Comparison of ENCODE assay signal across 19 cellular contexts in the genomic region with DNA sequence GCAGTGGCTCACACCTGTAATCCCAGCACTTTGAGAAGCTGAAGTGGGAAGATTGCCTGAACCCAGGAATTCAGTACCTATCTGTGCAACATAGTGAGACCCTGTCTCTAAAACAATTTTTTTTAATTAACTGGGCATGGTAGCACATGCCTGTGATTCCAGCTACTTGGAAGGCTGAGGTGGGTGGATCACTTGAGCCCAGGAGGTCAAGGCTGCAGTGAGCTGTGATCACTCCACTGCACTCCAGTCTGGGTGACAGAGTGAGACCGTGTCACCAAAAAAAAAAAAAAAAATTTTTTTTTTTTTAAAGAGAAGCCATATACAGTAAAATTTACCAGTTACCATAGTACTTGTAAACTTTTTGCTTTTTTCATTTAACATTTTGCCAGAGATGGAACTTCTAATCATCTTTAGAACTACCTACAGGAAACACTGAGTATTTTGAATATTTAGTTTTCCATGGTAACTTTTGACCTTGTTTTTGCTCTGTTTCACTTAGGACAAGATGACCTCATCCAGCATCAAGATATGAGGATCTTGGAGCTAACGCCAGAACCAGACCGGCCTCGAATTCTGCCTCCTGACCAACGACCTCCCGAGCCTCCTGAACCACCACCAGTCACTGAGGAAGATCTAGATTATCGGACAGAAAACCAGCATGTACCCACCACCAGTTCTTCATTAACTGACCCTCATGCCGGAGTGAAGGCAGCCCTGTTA. TPM values are rescaled to one million over a fixed set of nuclear protein-coding genes. Genes with fewer than 3 reads are reported as not detected.
"Had no signal": no experiment of that assay in that cellular context is flagged by ENCODE, and none has a peak within 500 bp of the region (broad histone marks: within the 10 kb centered on the region; RNA-seq: fewer than 3 reads in every experiment).

No MANE protein-coding gene starts in this region.

- ATAC-seq: left lung; stimulated activated naive CD8-positive, alpha-beta T cell treated with anti-CD3 and anti-CD28 coated beads, Interleukin-15, amount 100 ng/mL, for 72 hours had no signal

- H3K4me1 ChIP-seq: left lung, prostate gland had no signal

- H3K27me3 ChIP-seq: brain microvascular endothelial cell, left lung, right atrium auricular region had no signal

- DNase-seq: activated CD4-positive, alpha-beta T cell treated with anti-CD3 and anti-CD28 coated beads for 4 hours; activated naive CD8-positive, alpha-beta T cell treated with anti-CD3 and anti-CD28 coated beads, Interleukin-2, amount 10 ng/mL, durations not matched to agents 7 days and 5 days; anterior cingulate cortex; brain microvascular endothelial cell; erythroblast; hypothalamus; kidney; left lung; stimulated activated CD4-positive, alpha-beta T cell treated with anti-CD3 and anti-CD28 coated beads, Interleukin-15, amount 100 ng/mL, for 24 hours; stimulated activated CD4-positive, alpha-beta T cell treated with anti-CD3 and anti-CD28 coated beads, Interleukin-2, amount 100 ng/mL, for 48 hours; stimulated activated naive CD8-positive, alpha-beta T cell treated with anti-CD3 and anti-CD28 coated beads, Interleukin-15, amount 100 ng/mL, for 72 hours; SW 1271; T-helper 2 cell; trophoblast cell had no signal

- H3K9me3 ChIP-seq: left lung, prostate gland, right atrium auricular region had no signal

- H3K27ac ChIP-seq: brain microvascular endothelial cell, coronary artery, left lung, prostate gland, right atrium auricular region, skin epidermis had no signal

- H3K4me3 ChIP-seq: coronary artery, left lung, prostate gland, right atrium auricular region, skin epidermis had no signal

RNA-seq across cellular contexts. Expression of a gene that starts 41.0 kb away (rescaled TPM):
- total RNA-seq: activated T-helper 1 cell treated with anti-CD3 and anti-CD28 coated beads, Interleukin-12 subunit alpha, Interleukin-12 subunit beta, Interleukin-2, Interleukin-4 antibody, amounts not matched to agents 30 ng/mL and 10 ng/mL and 1 ng/mL, durations not matched to agents 14 hours and 24 hours and 36 hours had no signal
